Comparison of ENCODE assay signal across 23 cellular contexts in genomic region chr12:3128498-3129293, GRCh38. TPM values are rescaled to one million over a fixed set of nuclear protein-coding genes. Genes with fewer than 3 reads are reported as not detected.
"Had no signal": no experiment of that assay in that cellular context is flagged by ENCODE, and none has a peak within 500 bp of the region (broad histone marks: within the 10 kb centered on the region; RNA-seq: fewer than 3 reads in every experiment).

No MANE protein-coding gene starts in this region.

- H3K27ac Mint-ChIP-seq: activated naive CD4-positive, alpha-beta T cell treated with anti-CD3 and anti-CD28 coated beads for 36 hours; activated naive CD8-positive, alpha-beta T cell; activated T-helper 17 cell treated with anti-CD3 and anti-CD28 coated beads, Interleukin-2, amount 50 U/mL, for 72 hours had no signal

- H3K27me3 ChIP-seq: adrenal gland, breast epithelium had no signal

- H3K4me3 Mint-ChIP-seq: activated CD8-positive, alpha-beta memory T cell treated with anti-CD3 and anti-CD28 coated beads, Interleukin-2, amount 10 ng/mL, durations not matched to agents 7 days and 5 days; activated naive CD4-positive, alpha-beta T cell treated with anti-CD3 and anti-CD28 coated beads for 36 hours; activated naive CD8-positive, alpha-beta T cell; activated T-cell treated with anti-CD3 and anti-CD28 coated beads, Interleukin-2, amount 50 U/mL, for 4 hours; activated T-helper 17 cell treated with anti-CD3 and anti-CD28 coated beads, Interleukin-2, amount 50 U/mL, for 72 hours had no signal

- H3K27ac ChIP-seq: adrenal gland, SK-N-MC, WERI-Rb-1 had no signal

- H3K36me3 ChIP-seq: adrenal gland, breast epithelium, WERI-Rb-1 had no signal

- H3K9me3 ChIP-seq: adrenal gland, breast epithelium had no signal

- DNase-seq: activated CD4-positive, alpha-beta T cell treated with anti-CD3 and anti-CD28 coated beads for 4 hours; activated gamma-delta T cell; activated T-cell treated with anti-CD3 and anti-CD28 coated beads, Interleukin-2, amount 50 U/mL, for 4 hours; adrenal gland; anterior cingulate cortex; caudate nucleus; NCI-H1092 treated with DMSO at 0.1 percent for 48 hours; NCI-H1417 treated with DMSO at 0.1 percent for 48 hours; NCI-H1694 treated with DMSO at 0.1 percent for 48 hours; NCI-H345; NCI-H510A; NCI-H526 treated with DMSO at 0.1 percent for 48 hours; NK-92 treated with Interleukin-12 subunit alpha and Interleukin-12 subunit beta, amount 100 ng/mL, for 24 hours; WERI-Rb-1 had no signal

- ATAC-seq: activated T-helper 17 cell treated with anti-CD3 and anti-CD28 coated beads, Interleukin-2, amount 50 U/mL, for 72 hours; Panc1; Right ventricle myocardium inferior had no signal

- H3K4me3 ChIP-seq: adrenal gland, breast epithelium, SK-N-MC had no signal

- H3K36me3 Mint-ChIP-seq: activated CD8-positive, alpha-beta memory T cell treated with anti-CD3 and anti-CD28 coated beads, Interleukin-2, amount 10 ng/mL, durations not matched to agents 7 days and 5 days had no signal

RNA-seq across cellular contexts. Expression of gene TSPAN9, which starts 51.5 kb away (rescaled TPM):
- total RNA-seq: activated CD8-positive, alpha-beta memory T cell treated with anti-CD3 and anti-CD28 coated beads, Interleukin-2, amount 10 ng/mL, durations not matched to agents 7 days and 5 days; T-helper 2 cell treated with Interferon-gamma antibody and Interleukin-4, amounts not matched to agents 100 ng/mL and 5 ng/mL, for 36 hours had no signal
